8 cellular contexts compared by ENCODE assay signal in genomic region chr9:37575921-37576721, GRCh38. TPM values are rescaled to one million over a fixed set of nuclear protein-coding genes. Genes with fewer than 3 reads are reported as not detected.
A peak's percentile ranks its signal among the peaks of the same experiment; 100 is the strongest.
DNase-seq lines count a peak whose midpoint lies in the region; ATAC-seq and TF ChIP-seq lines count a peak whose summit lies in the region.

TSS of gene FBXO10 (minus strand) at chr9:37576380. CDS start at chr9:37541768, 34,612 bp downstream.

- CTCF ChIA-PET in AG04449 (lab: Yijun Ruan, JAX) = interaction anchor here (1.2 to 6.2 kb wide), 5 partner anchors 10 to 95 kb away, joined by 3 to 23 read pairs (median 7); partner anchors contain the start of genes POLR1E and TOMM5

- peak within 1 kb of the TSS; percentile 12 for H3K27ac Mint-ChIP-seq in activated T-cell treated with anti-CD3 and anti-CD28 coated beads, Interleukin-2, amount 50 U/mL, for 72 hours
- H3K27ac Mint-ChIP-seq in stimulated activated naive CD8-positive, alpha-beta T cell treated with anti-CD3 and anti-CD28 coated beads, Interleukin-15, Interleukin-2, amounts not matched to agents 100 ng/mL and 50 ng/mL, for 24 hours = peak within 1 kb of the TSS; percentile 46

- intact Hi-C loops in esophagus squamous epithelium (cut with DNase I) = no loop called here

- POLR2A ChIA-PET in AG04449 (lab: Yijun Ruan, JAX) = interaction anchor here (1.1 to 1.6 kb wide), 3 partner anchors 16 to 89 kb away, joined by 3 to 8 read pairs (median 7); partner anchors contain the start of gene TOMM5

- no peaks in the 10 kb centered on the region for H3K9me3 Mint-ChIP-seq in activated T-cell treated with anti-CD3 and anti-CD28 coated beads, Interleukin-2, amount 50 U/mL, for 72 hours
- H3K9me3 Mint-ChIP-seq in stimulated activated naive CD8-positive, alpha-beta T cell treated with anti-CD3 and anti-CD28 coated beads, Interleukin-15, Interleukin-2, amounts not matched to agents 100 ng/mL and 50 ng/mL, for 24 hours = no peaks in the 10 kb centered on the region

- H3K4me1 ChIP-seq in esophagus squamous epithelium = peaks cover 5 to 26% (median 10%) of the 10 kb centered on the region in 3 donors

- WGBS in esophagus squamous epithelium, 2 donors = 0 to 2% methylated on average over 6 to 18 of the region's 81 CpGs

- H3K27me3 Mint-ChIP-seq in activated T-cell treated with anti-CD3 and anti-CD28 coated beads, Interleukin-2, amount 50 U/mL, for 72 hours (ENCODE audit: low read depth) = no peaks in the 10 kb centered on the region
- H3K27me3 Mint-ChIP-seq in stimulated activated naive CD8-positive, alpha-beta T cell treated with anti-CD3 and anti-CD28 coated beads, Interleukin-15, Interleukin-2, amounts not matched to agents 100 ng/mL and 50 ng/mL, for 24 hours = no peaks in the 10 kb centered on the region

- peaks cover 9% of the 10 kb centered on the region for H3K4me1 Mint-ChIP-seq in activated T-cell treated with anti-CD3 and anti-CD28 coated beads, Interleukin-2, amount 50 U/mL, for 72 hours (ENCODE audit: low read depth)
- H3K4me1 Mint-ChIP-seq in stimulated activated naive CD8-positive, alpha-beta T cell treated with anti-CD3 and anti-CD28 coated beads, Interleukin-15, Interleukin-2, amounts not matched to agents 100 ng/mL and 50 ng/mL, for 24 hours (ENCODE audit: low read depth) = peaks cover 23% of the 10 kb centered on the region

- H3K4me3 ChIP-seq in AG04449 (ENCODE audit: low read depth, low read length) (peak within 1 kb of the TSS; percentile 75), esophagus squamous epithelium (peak within 1 kb of the TSS; percentile 64 to 83 (median 73))

- TF ChIP-seq CTCF in AG04449 (IDR thresholded peaks at IDR 0.05; ENCODE audit: insufficient read depth, low read length, missing control alignments) = no peak
- no peak for TF ChIP-seq CTCF in esophagus squamous epithelium (IDR thresholded peaks at IDR 0.05)

- no peaks in the 10 kb centered on the region for H3K27me3 ChIP-seq in esophagus squamous epithelium

- ATAC-seq in GM18873 (IDR thresholded peaks at IDR 0.05; ENCODE audit: low FRiP score, unreplicated experiment) (peak; percentile 57), HG03103 (IDR thresholded peaks at IDR 0.05; ENCODE audit: low read depth, unreplicated experiment) (peak; percentile 71)
- peak; percentile 85 to 87 for ATAC-seq in activated T-cell treated with anti-CD3 and anti-CD28 coated beads, Interleukin-2, amount 50 U/mL, for 72 hours (replicated peaks in 1 of 2)

- H3K4me3 Mint-ChIP-seq in activated T-cell treated with anti-CD3 and anti-CD28 coated beads, Interleukin-2, amount 50 U/mL, for 72 hours = peak within 1 kb of the TSS; percentile 89 to 92
- peak within 1 kb of the TSS; percentile 80 for H3K4me3 Mint-ChIP-seq in stimulated activated naive CD8-positive, alpha-beta T cell treated with anti-CD3 and anti-CD28 coated beads, Interleukin-15, Interleukin-2, amounts not matched to agents 100 ng/mL and 50 ng/mL, for 24 hours

- peaks cover 0 to 3% of the 10 kb centered on the region in 2 donors for H3K36me3 Mint-ChIP-seq in activated T-cell treated with anti-CD3 and anti-CD28 coated beads, Interleukin-2, amount 50 U/mL, for 72 hours (ENCODE audit: insufficient read depth in 2 of 2)
- H3K36me3 Mint-ChIP-seq in stimulated activated naive CD8-positive, alpha-beta T cell treated with anti-CD3 and anti-CD28 coated beads, Interleukin-15, Interleukin-2, amounts not matched to agents 100 ng/mL and 50 ng/mL, for 24 hours (ENCODE audit: low read depth) = peaks cover 51% of the 10 kb centered on the region

- H3K9me3 ChIP-seq in esophagus squamous epithelium = no peaks in the 10 kb centered on the region

- H3K36me3 ChIP-seq in esophagus squamous epithelium = peaks cover 0 to 10% (median 8%) of the 10 kb centered on the region in 3 donors

- peak in 2 of 4 donors; percentile 44 to 64 for TF ChIP-seq POLR2A in esophagus squamous epithelium (IDR thresholded peaks at IDR 0.05)

- DNase-seq in AG04449 (ENCODE audit: low read depth, low spot score) (no peak), NCI-H69 (lab: John Stamatoyannopoulos, UW) (peak; percentile 94), esophagus squamous epithelium (lab: John Stamatoyannopoulos, UW) (no peak), mucosa of gallbladder (ENCODE audit: low spot score) (peak; percentile 63)
- peak; percentile 60 to 66 for DNase-seq in activated T-cell treated with anti-CD3 and anti-CD28 coated beads, Interleukin-2, amount 50 U/mL, for 72 hours

- H3K27ac ChIP-seq in esophagus squamous epithelium = peak within 1 kb of the TSS; percentile 76 to 85 (median 82)

RNA-seq across cellular contexts. Expression of gene FBXO10, which starts in this region (rescaled TPM):
- total RNA-seq in activated T-cell treated with anti-CD3 and anti-CD28 coated beads, Interleukin-2, amount 50 U/mL, for 72 hours = 1 to 10 TPM; 5.0 to 5.2 TPM
- total RNA-seq in esophagus squamous epithelium = 1 to 10 TPM; 3.4 to 6.0 (median 4.4) TPM
- 9.5 TPM for total RNA-seq in mucosa of gallbladder

Comparison
In these comparisons a context has a peak if more than half of its experiments do, and no peak if none do; other contexts are left out.
1. DNase-seq: peak in NCI-H69 (single experiment), activated T-cell treated with anti-CD3 and anti-CD28 coated beads, Interleukin-2, amount 50 U/mL, for 72 hours (2 of 2) and mucosa of gallbladder (single experiment); none in AG04449 (single experiment) and esophagus squamous epithelium (single experiment).
2. Peak in every context shown above with its lines, with median percentiles within 50 percentile points of each other: ATAC-seq.